ENCODE assay signal across 8 cellular contexts in genomic region chr1:204288061-204288588, GRCh38.
DNase-seq lines count a peak whose midpoint lies in the region; ATAC-seq and TF ChIP-seq lines count a peak whose summit lies in the region.

No MANE protein-coding gene starts in this region.

- H3K9me3 ChIP-seq in HUES6 (ENCODE audit: control insufficient read depth, insufficient read depth, low read depth, low read length) = no peaks in the 10 kb centered on the region
- H3K9me3 ChIP-seq in skeletal muscle tissue (ENCODE audit: control insufficient read depth in 3 of 3, low read length in 3 of 3) = no peaks in the 10 kb centered on the region

- peak; percentile 52 for ATAC-seq in left ventricle myocardium superior

- H3K4me1 ChIP-seq in HUES6 (ENCODE audit: control insufficient read depth, insufficient read depth, low read length) = peaks cover 34% of the 10 kb centered on the region
- H3K4me1 ChIP-seq in skeletal muscle tissue (ENCODE audit: control insufficient read depth in 3 of 3, insufficient read depth in 3 of 3, low read length in 3 of 3) = peaks cover 17 to 35% (median 25%) of the 10 kb centered on the region in 3 donors

- H3K4me3 ChIP-seq in HUES6 (ENCODE audit: low read depth, low read length) (peak overlapping the region; percentile 4; the same call in 1 of the 2 replicates), skeletal muscle tissue (ENCODE audit: low read length in 3 of 3) (no peak overlapping the region)

- no peak overlapping the region for H3K9ac ChIP-seq in HUES6 (ENCODE audit: low read length)
- no peak overlapping the region for H3K9ac ChIP-seq in skeletal muscle tissue (ENCODE audit: low read depth in 1 of 3, low read length in 3 of 3)

- POLR2A ChIA-PET in RWPE1 (lab: Yijun Ruan, JAX; ENCODE audit: low non-redundant PET) = no interaction called here

- no peak overlapping the region for H3K27ac ChIP-seq in HUES6 (ENCODE audit: low read depth, low read length)
- H3K27ac ChIP-seq in RWPE1 = peak overlapping the region; percentile 50
- H3K27ac ChIP-seq in skeletal muscle tissue (ENCODE audit: low read depth, low read length) = peak overlapping the region; percentile 33

- H3K27me3 ChIP-seq in HUES6 (ENCODE audit: control insufficient read depth, insufficient read depth, low read length) (no peaks in the 10 kb centered on the region), skeletal muscle tissue (ENCODE audit: control insufficient read depth in 3 of 3, insufficient read depth in 3 of 3, low read length in 3 of 3) (peaks cover 2 to 14% (median 12%) of the 10 kb centered on the region in 3 donors)

- no peaks in the 10 kb centered on the region for H3K36me3 ChIP-seq in HUES6 (ENCODE audit: control insufficient read depth, insufficient read depth, low read length)
- no peaks in the 10 kb centered on the region for H3K36me3 ChIP-seq in skeletal muscle tissue (ENCODE audit: control insufficient read depth in 3 of 3, insufficient read depth in 3 of 3, low read length in 3 of 3)

- no peak for TF ChIP-seq CTCF in RWPE1 (conservative IDR thresholded peaks at IDR 0.05; ENCODE audit: low read depth)

- DNase-seq in RWPE1 (ENCODE audit: low spot score) (peak; percentile 99), left ventricle myocardium superior (peak; percentile 84), NK-92 (lab: John Stamatoyannopoulos, UW; ENCODE audit: unreplicated experiment) (no peak), T-helper 9 cell (no peak), COLO829 (ENCODE audit: low spot score) (no peak)
- no peak for DNase-seq in activated naive CD4-positive, alpha-beta T cell treated with Interleukin-2 at 50 U/mL for 16 hours

- intact Hi-C loops in left ventricle myocardium superior (cut with micrococcal nuclease) = no loop called here

- CTCF ChIA-PET in RWPE1 (lab: Yijun Ruan, JAX) = interaction anchor here (0.7 to 1.7 kb wide), 6 partner anchors 9 to 1773 kb away, joined by 3 to 5 read pairs (median 3); no protein-coding TSS in a partner anchor

Comparison
In these comparisons a context has a peak if more than half of its experiments do, and no peak if none do; other contexts are left out.
1. DNase-seq: peak in RWPE1 (single experiment) and left ventricle myocardium superior (single experiment); none in activated naive CD4-positive, alpha-beta T cell treated with Interleukin-2 at 50 U/mL for 16 hours (single experiment), NK-92 (single experiment), T-helper 9 cell (single experiment) and COLO829 (single experiment).